In the genomic region with DNA sequence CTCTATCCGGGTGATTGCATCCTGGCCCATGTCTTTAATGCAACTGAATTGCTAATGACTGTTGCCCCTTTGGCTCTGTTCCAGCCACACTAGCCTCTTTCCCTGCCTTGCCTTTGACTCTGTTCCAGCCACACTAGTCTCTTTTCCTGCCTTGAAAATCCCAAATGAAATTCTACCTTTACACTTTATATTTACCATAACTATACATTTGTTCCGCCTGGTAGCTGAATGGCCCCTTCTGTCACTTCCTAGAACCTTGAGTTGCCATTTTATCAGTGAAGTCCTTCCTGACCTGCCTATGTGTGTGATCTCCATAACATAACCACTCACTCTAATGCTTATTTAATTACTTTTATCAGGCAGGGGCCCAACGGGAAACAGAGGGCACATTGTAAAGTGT, we compare ENCODE assay signal across 1 cellular context.
TF ChIP-seq lines count a peak whose summit lies in the region.

No MANE protein-coding gene starts in this region.

TF ChIP-seq in GM23338, 12 proteins besides CTCF, POLR2A, EP300 and RAD21 (continued from another document):
- no peak for TF ChIP-seq REST (IDR thresholded peaks at IDR 0.05; ENCODE audit: unreplicated experiment)
- TF ChIP-seq ETS1 (IDR thresholded peaks at IDR 0.05) = no peak
